ENCODE assay signal across 8 cellular contexts in the genomic region with DNA sequence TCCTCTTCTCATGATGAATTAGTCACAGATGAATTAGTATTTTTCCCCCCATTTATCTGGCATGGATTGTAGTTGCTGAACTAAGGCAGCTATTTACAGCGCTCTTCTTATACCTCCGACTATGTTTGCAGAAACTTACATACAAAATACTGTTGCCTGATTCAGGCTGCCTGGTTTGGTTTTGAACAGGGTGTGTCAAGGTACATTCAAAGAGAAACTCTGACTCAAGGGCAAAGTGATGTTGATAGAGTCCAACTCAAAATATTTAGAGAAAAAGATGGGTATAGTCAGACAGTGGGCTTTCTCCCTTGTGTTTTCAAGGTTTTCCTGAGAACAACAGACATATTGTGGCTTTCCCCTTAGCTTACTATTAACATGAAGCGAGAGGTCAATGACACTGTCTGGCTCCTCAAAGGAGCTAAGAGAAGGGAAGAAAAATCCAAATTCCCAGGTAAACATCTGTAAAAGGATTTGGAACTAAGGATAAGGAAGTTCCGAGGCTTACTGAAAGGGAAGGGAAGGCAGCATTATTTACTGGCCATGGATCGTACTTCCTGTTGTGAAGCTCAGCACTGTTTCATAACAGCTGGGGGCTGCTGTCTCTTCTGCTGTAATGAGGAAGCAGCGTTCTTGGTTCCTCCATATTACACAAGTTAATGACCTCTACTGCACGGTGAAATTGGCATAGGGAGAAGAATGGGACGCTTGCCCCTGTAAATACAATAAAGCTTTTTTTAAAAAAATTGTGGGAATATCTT. TPM values are rescaled to one million over a fixed set of nuclear protein-coding genes. Genes with fewer than 3 reads are reported as not detected.
DNase-seq lines count a peak whose midpoint lies in the region; ATAC-seq, FAIRE-seq and TF ChIP-seq lines count a peak whose summit lies in the region.

No MANE protein-coding gene starts in this region.

- ATAC-seq in GM18505 (IDR thresholded peaks at IDR 0.05; ENCODE audit: unreplicated experiment) (peak; percentile 79), GM21723 (IDR thresholded peaks at IDR 0.05; ENCODE audit: unreplicated experiment) (peak; percentile 89), GM12878 (peak; percentile 87), omental fat pad (ENCODE audit: low FRiP score) (peak; percentile 67)

- peak overlapping the region; percentile 58; the same call in 1 of the 2 replicates for H3K9ac ChIP-seq in GM12878 (ENCODE audit: control insufficient read depth, insufficient read depth, low read length)

- intact Hi-C loops in GM12878 (cut with micrococcal nuclease; ENCODE audit: unreplicated experiment) = no loop called here

- H4K20me1 ChIP-seq in GM12878 (ENCODE audit: control insufficient read depth, insufficient read depth) = no peaks in the 10 kb centered on the region

- no peaks in the 10 kb centered on the region for H3K36me3 ChIP-seq in GM12878 (ENCODE audit: control insufficient read depth in 2 of 2, insufficient read depth in 2 of 2, low read length in 1 of 2)

- CTCF ChIA-PET in GM12878 (lab: Yijun Ruan, JAX) = interaction anchor here (0.8 to 2.7 kb wide), 12 partner anchors 9 to 475 kb away, joined by 3 to 9 read pairs (median 4); no protein-coding TSS in a partner anchor

- H3K79me2 ChIP-seq in GM12878 (ENCODE audit: control insufficient read depth, insufficient read depth, low read length) = no peaks in the 10 kb centered on the region; the same call in 1 of the 2 replicates

- H3K27me3 ChIP-seq in GM12878 (replicated peaks in 1 of 2; ENCODE audit: control insufficient read depth in 2 of 2, insufficient read depth in 2 of 2, low read length in 1 of 2) = no peaks in the 10 kb centered on the region

- H3K9me3 ChIP-seq in GM12878 (replicated peaks; ENCODE audit: control insufficient read depth, insufficient read depth, low read length) = no peaks in the 10 kb centered on the region

- peak overlapping the region; percentile 58 for H2AFZ ChIP-seq in GM12878 (ENCODE audit: control insufficient read depth, low read depth, low read length)

- peak overlapping the region; percentile 14 for H3K4me3 ChIP-seq in GM12878

- peak; percentile 92 for DNase-seq in MV-4-11 (lab: John Stamatoyannopoulos, UW)
- no peak for DNase-seq in GM12878 (ENCODE audit: low read depth, low spot score)
- DNase-seq in omental fat pad (ENCODE audit: low spot score) = no peak
- DNase-seq in NK-92 treated with Interleukin-12 subunit alpha and Interleukin-12 subunit beta, amount 100 ng/mL, for 24 hours (lab: John Stamatoyannopoulos, UW) = no peak
- no peak for DNase-seq in cerebellar nuclear complex (lab: John Stamatoyannopoulos, UW)
- DNase-seq in 8988T = no peak

- no peak for TF ChIP-seq RAD21 in GM12878 (IDR thresholded peaks at IDR 0.05; ENCODE audit: insufficient read depth, low read depth, low read length)

- TF ChIP-seq POLR2A in GM18505 (IDR thresholded peaks at IDR 0.05; ENCODE audit: borderline replicate concordance, extremely low read depth, insufficient read depth, insufficient read length) (no peak), GM12878 (IDR thresholded peaks at IDR 0.05; ENCODE audit: low read depth, low read length) (no peak)

- TF ChIP-seq EP300 in GM12878 (IDR thresholded peaks at IDR 0.05; ENCODE audit: borderline replicate concordance in 1 of 2, control insufficient read depth in 1 of 2, low read depth in 2 of 2, low read length in 2 of 2) = 0 out of 4 replicates have a peak, but pooled peaks of 1 of the 2 experiments have one; percentile 2

- H3K27ac ChIP-seq in GM12878 (ENCODE audit: control insufficient read depth, insufficient read depth) = peak overlapping the region; percentile 96

- 2% methylated on average over 8 of the region's 8 CpGs for WGBS in GM12878 (ENCODE audit: insufficient coverage, insufficient replicate concordance, low lambda C conversion rate, missing lambda C conversion rate)

- TF ChIP-seq CTCF in GM12878 (IDR thresholded peaks at IDR 0.05 in 2 of 3, conservative IDR thresholded peaks at IDR 0.05 in 1 of 3; ENCODE audit: control insufficient read depth in 2 of 3, extremely low read depth in 1 of 3, insufficient read depth in 1 of 3, low read depth in 3 of 3, low read length in 3 of 3) (no peak), omental fat pad (IDR thresholded peaks at IDR 0.05) (no peak)

- SMC1A ChIA-PET in GM12878 (lab: Charles Lee; ENCODE audit: uncharacterized antibody, unreplicated experiment) = interaction anchor here (0.5 to 25.1 kb wide), 24 partner anchors 8 to 475 kb away, joined by 3 to 847 read pairs (median 4); no protein-coding TSS in a partner anchor

- in situ Hi-C loops in GM12878 (cut with MboI) = no loop called here

- peaks cover 63% of the 10 kb centered on the region for H3K4me1 ChIP-seq in GM12878 (ENCODE audit: control insufficient read depth, insufficient read depth, low read length)

- peak overlapping the region; percentile 84 for H3K4me2 ChIP-seq in GM12878 (ENCODE audit: control insufficient read depth, insufficient read depth)

- BruUV-seq in GM12878 (replicated peaks; lab: Mats Ljungman, UMichigan) = TSS peak; percentile 25

- FAIRE-seq in GM12878 (lab: Jason Lieb, UNC) = peak; percentile 86

- RAD21 ChIA-PET in GM12878 (lab: Charles Lee; ENCODE audit: unreplicated experiment) = interaction anchor here (0.7 to 22.5 kb wide), 13 partner anchors 9 to 243 kb away, joined by 3 to 689 read pairs (median 8); partner anchors contain the start of gene TMSB4X

- POLR2A ChIA-PET in GM12878 (lab: Charles Lee) = interaction anchor here (0.6 to 3.5 kb wide), 17 partner anchors 9 to 79 kb away, joined by 3 to 10 read pairs (median 3); no protein-coding TSS in a partner anchor

TF ChIP-seq in GM12878, 131 proteins besides CTCF, POLR2A, EP300 and RAD21 (continues in another document):
- TF ChIP-seq CHD4 (IDR thresholded peaks at IDR 0.05) = no peak

RNA-seq across cellular contexts. Expression of gene FAM9C, which starts 30.9 kb away (rescaled TPM):
- 0.61 and 0.65 TPM in 2 replicates for total RNA-seq in GM12878 (2013; cell fraction: nucleolus; rRNA removed)
- total RNA-seq in GM12878 (2014; rRNA removed) (not detected in 2 replicates), GM12878 (2014; rRNA removed; fragmentation: Illumina TruSeq; extraction: Trizol) (not detected in 2 replicates), GM12878 (2021) (not detected in 2 replicates), omental fat pad (not detected)
- not detected for polyA plus RNA-seq in GM12878 (2011; ENCODE audit: low read depth)
- polyA plus RNA-seq in GM12878 (2011; rRNA removed) (0.03 and 0.10 TPM in 2 replicates), GM12878 (2014; fragmentation: Illumina TruSeq; extraction: Trizol) (0.01 and 0.11 TPM in 2 replicates), GM12878 (2014; fragmentation: Nextera tagmentation; extraction: Ambion mirVana) (not detected), GM12878 (2014; rRNA removed) (0.04 TPM in 1 of 2 replicates, not detected in the other), GM12878 (2016; fragmentation: Nextera tagmentation; extraction: Ambion mirVana) (not detected)
- polyA plus RNA-seq in GM12878 (2011; cell fraction: cytosol; rRNA removed) = 0.01 TPM in 1 of 2 replicates, not detected in the other
- 0.07 and 0.10 TPM in 2 replicates for polyA plus RNA-seq in GM12878 (2011; cell fraction: nucleus; rRNA removed)
- polyA plus RNA-seq in GM12878 (2012) = 0.31 TPM in 1 of 2 replicates, not detected in the other
- not detected in 2 replicates for polyA minus RNA-seq in GM12878 (2011; rRNA and poly(A)+ RNA removed)
- polyA minus RNA-seq in GM12878 (2011; cell fraction: cytosol; rRNA and poly(A)+ RNA removed) = not detected in 2 replicates
- not detected in 2 replicates for polyA minus RNA-seq in GM12878 (2011; cell fraction: nucleus; rRNA and poly(A)+ RNA removed)

RNA-seq across cellular contexts. Expression of gene TMSB4X, which starts 38.6 kb away (rescaled TPM):
- 726 and 815 TPM in 2 replicates for total RNA-seq in GM12878 (2013; cell fraction: nucleolus; rRNA removed)
- total RNA-seq in GM12878 (2014; rRNA removed) = 20,095 and 20,513 TPM in 2 replicates
- 14,081 and 14,526 TPM in 2 replicates for total RNA-seq in GM12878 (2014; rRNA removed; fragmentation: Illumina TruSeq; extraction: Trizol)
- 15,676 and 15,778 TPM in 2 replicates for total RNA-seq in GM12878 (2021)
- polyA plus RNA-seq in GM12878 (2011; ENCODE audit: low read depth) = 20,663 TPM
- polyA plus RNA-seq in GM12878 (2011; rRNA removed) = 13,924 and 13,999 TPM in 2 replicates
- polyA plus RNA-seq in GM12878 (2011; cell fraction: cytosol; rRNA removed) = 6,321 and 8,073 TPM in 2 replicates
- polyA plus RNA-seq in GM12878 (2011; cell fraction: nucleus; rRNA removed) = 2,770 and 4,943 TPM in 2 replicates
- polyA plus RNA-seq in GM12878 (2012) = 18,326 and 24,333 TPM in 2 replicates
- polyA plus RNA-seq in GM12878 (2014; fragmentation: Illumina TruSeq; extraction: Trizol) = 22,521 and 25,739 TPM in 2 replicates
- over 10,000 TPM; 32,576 to 35,408 TPM for polyA plus RNA-seq in GM12878 (2014; fragmentation: Nextera tagmentation; extraction: Ambion mirVana)
- 21,672 and 21,926 TPM in 2 replicates for polyA plus RNA-seq in GM12878 (2014; rRNA removed)
- over 10,000 TPM; 35,271 to 37,234 TPM for polyA plus RNA-seq in GM12878 (2016; fragmentation: Nextera tagmentation; extraction: Ambion mirVana)
- 5,151 and 6,646 TPM in 2 replicates for polyA minus RNA-seq in GM12878 (2011; rRNA and poly(A)+ RNA removed)
- polyA minus RNA-seq in GM12878 (2011; cell fraction: cytosol; rRNA and poly(A)+ RNA removed) = 2,250 and 2,391 TPM in 2 replicates
- 1,575 and 1,669 TPM in 2 replicates for polyA minus RNA-seq in GM12878 (2011; cell fraction: nucleus; rRNA and poly(A)+ RNA removed)
- total RNA-seq in omental fat pad = 1,000 to 10,000 TPM; 3,948 to 5,890 (median 5,138) TPM
